26 cellular contexts compared by ENCODE assay signal in genomic region chr1:217418241-217418840, GRCh38.
"Had no signal": no experiment of that assay in that cellular context is flagged by ENCODE, and none has a peak within 500 bp of the region (broad histone marks: within the 10 kb centered on the region; RNA-seq: fewer than 3 reads in every experiment).

No MANE protein-coding gene starts in this region.

- H3K27ac ChIP-seq: brain microvascular endothelial cell, cardiac muscle cell had no signal

- H3K4me3 ChIP-seq: cardiac muscle cell had no signal

- DNase-seq: activated CD4-positive, alpha-beta memory T cell treated with anti-CD3 and anti-CD28 coated beads for 36 hours; activated CD4-positive, alpha-beta T cell treated with anti-CD3 and anti-CD28 coated beads, Interleukin-2, amount 10 ng/mL, durations not matched to agents 7 days and 5 days; activated CD4-positive, CD25-positive, alpha-beta regulatory T cell; activated CD8-positive, alpha-beta memory T cell treated with anti-CD3 and anti-CD28 coated beads for 24 hours; activated gamma-delta T cell treated with Interleukin-2 at 50 U/mL for 16 hours; activated naive CD4-positive, alpha-beta T cell treated with anti-CD3 and anti-CD28 coated beads, Interleukin-2, amount 10 ng/mL, durations not matched to agents 7 days and 5 days; activated naive CD8-positive, alpha-beta T cell treated with anti-CD3 and anti-CD28 coated beads for 36 hours; activated T-cell treated with anti-CD3 and anti-CD28 coated beads for 4 hours; activated T-cell treated with anti-CD3 and anti-CD28 coated beads, Interleukin-2, amount 50 U/mL, for 48 hours; brain microvascular endothelial cell; KG1; NCI-H1092; NCI-H1417; NCI-H1930; NCI-H2107; NCI-H2171 treated with DMSO at 0.1 percent for 48 hours; NCI-H226; NCI-H69; SHP77 treated with DMSO at 0.1 percent for 48 hours; T-cell; T-helper 2 cell; T1000 had no signal

- H3K36me3 ChIP-seq: brain microvascular endothelial cell, cardiac muscle cell had no signal

- ATAC-seq: activated T-helper 17 cell treated with anti-CD3 and anti-CD28 coated beads, Interleukin-2, amount 50 U/mL, for 72 hours; T-cell had no signal

- FAIRE-seq: RCC 7860, TTC549 had no signal

- H3K27me3 ChIP-seq: brain microvascular endothelial cell, cardiac muscle cell had no signal
